26 cellular contexts compared by ENCODE assay signal in genomic region chr2:191649519-191649918, GRCh38.
"Had no signal": no experiment of that assay in that cellular context is flagged by ENCODE, and none has a peak within 500 bp of the region (broad histone marks: within the 10 kb centered on the region; RNA-seq: fewer than 3 reads in every experiment).

No MANE protein-coding gene starts in this region.

- H3K27me3 Mint-ChIP-seq: activated CD4-positive, alpha-beta memory T cell treated with anti-CD3 and anti-CD28 coated beads for 36 hours; activated naive CD4-positive, alpha-beta T cell treated with anti-CD3 and anti-CD28 coated beads, Interleukin-2, amount 10 ng/mL, durations not matched to agents 7 days and 5 days; activated naive CD8-positive, alpha-beta T cell; activated naive CD8-positive, alpha-beta T cell treated with anti-CD3 and anti-CD28 coated beads, Interleukin-2, amount 50 U/mL, for 24 hours; central memory CD8-positive, alpha-beta T cell had no signal

- H3K9me3 ChIP-seq: Peyer's patch had no signal

- H3K36me3 ChIP-seq: cardiac muscle cell, Peyer's patch had no signal

- H3K4me1 Mint-ChIP-seq: activated naive CD4-positive, alpha-beta T cell treated with anti-CD3 and anti-CD28 coated beads, Interleukin-2, amount 10 ng/mL, durations not matched to agents 7 days and 5 days; central memory CD8-positive, alpha-beta T cell had no signal

- H3K27ac ChIP-seq: cardiac muscle cell, Peyer's patch, RWPE1 had no signal

- H3K4me1 ChIP-seq: Peyer's patch had no signal

- H3K4me3 ChIP-seq: cardiac muscle cell, Peyer's patch had no signal

- DNase-seq: activated CD4-positive, alpha-beta memory T cell treated with anti-CD3 and anti-CD28 coated beads for 36 hours; activated CD4-positive, alpha-beta T cell treated with anti-CD3 and anti-CD28 coated beads, Interleukin-2, amount 50 U/mL, for 1 hour; activated CD8-positive, alpha-beta memory T cell treated with anti-CD3 and anti-CD28 coated beads, Interleukin-2, amount 50 U/mL, for 4 hours; activated naive CD4-positive, alpha-beta T cell treated with anti-CD3 and anti-CD28 coated beads, Interleukin-2, amount 10 ng/mL, durations not matched to agents 7 days and 5 days; activated naive CD8-positive, alpha-beta T cell treated with anti-CD3 and anti-CD28 coated beads, Interleukin-2, amount 50 U/mL, for 24 hours; activated T-cell treated with anti-CD3 and anti-CD28 coated beads for 4 hours; activated T-cell treated with anti-CD3 and anti-CD28 coated beads, Interleukin-2, amount 50 U/mL, for 4 hours; aorta; MM.1S; MV-4-11; NCI-H1092; NCI-H1436 treated with DMSO at 0.1 percent for 48 hours; NCI-H1694 treated with DMSO at 0.1 percent for 48 hours; NCI-H2029; NCI-H345; NCI-H524 treated with DMSO at 0.1 percent for 48 hours; PC-3; Peyer's patch; SIG-M5 had no signal

- FAIRE-seq: TTC549 had no signal

- H3K9me3 Mint-ChIP-seq: activated CD4-positive, alpha-beta memory T cell treated with anti-CD3 and anti-CD28 coated beads for 36 hours; activated naive CD4-positive, alpha-beta T cell treated with anti-CD3 and anti-CD28 coated beads, Interleukin-2, amount 10 ng/mL, durations not matched to agents 7 days and 5 days; activated naive CD8-positive, alpha-beta T cell treated with anti-CD3 and anti-CD28 coated beads, Interleukin-2, amount 50 U/mL, for 24 hours; activated T-cell treated with anti-CD3 and anti-CD28 coated beads, Interleukin-2, amount 50 U/mL, for 4 hours; central memory CD8-positive, alpha-beta T cell had no signal

- ATAC-seq: activated naive CD8-positive, alpha-beta T cell treated with anti-CD3 and anti-CD28 coated beads, Interleukin-2, amount 50 U/mL, for 24 hours; activated T-cell treated with anti-CD3 and anti-CD28 coated beads, Interleukin-2, amount 50 U/mL, for 4 hours; PC-3; Right ventricle myocardium inferior had no signal

- H3K4me3 Mint-ChIP-seq: activated CD4-positive, alpha-beta memory T cell treated with anti-CD3 and anti-CD28 coated beads for 36 hours; activated naive CD4-positive, alpha-beta T cell treated with anti-CD3 and anti-CD28 coated beads, Interleukin-2, amount 10 ng/mL, durations not matched to agents 7 days and 5 days; activated naive CD8-positive, alpha-beta T cell; activated naive CD8-positive, alpha-beta T cell treated with anti-CD3 and anti-CD28 coated beads, Interleukin-2, amount 50 U/mL, for 24 hours; activated T-cell treated with anti-CD3 and anti-CD28 coated beads, Interleukin-2, amount 50 U/mL, for 4 hours; activated T-helper 1 cell treated with anti-CD3 and anti-CD28 coated beads, Interleukin-12 subunit alpha, Interleukin-12 subunit beta, Interleukin-2, Interleukin-4 antibody, amounts not matched to agents 30 ng/mL and 10 ng/mL and 1 ng/mL, durations not matched to agents 14 hours and 24 hours and 36 hours; central memory CD8-positive, alpha-beta T cell had no signal

- H3K27ac Mint-ChIP-seq: activated CD4-positive, alpha-beta memory T cell treated with anti-CD3 and anti-CD28 coated beads for 36 hours; activated naive CD4-positive, alpha-beta T cell treated with anti-CD3 and anti-CD28 coated beads, Interleukin-2, amount 10 ng/mL, durations not matched to agents 7 days and 5 days; activated naive CD8-positive, alpha-beta T cell; activated naive CD8-positive, alpha-beta T cell treated with anti-CD3 and anti-CD28 coated beads, Interleukin-2, amount 50 U/mL, for 24 hours; activated T-helper 1 cell treated with anti-CD3 and anti-CD28 coated beads, Interleukin-12 subunit alpha, Interleukin-12 subunit beta, Interleukin-2, Interleukin-4 antibody, amounts not matched to agents 30 ng/mL and 10 ng/mL and 1 ng/mL, durations not matched to agents 14 hours and 24 hours and 36 hours had no signal

- H3K36me3 Mint-ChIP-seq: activated CD4-positive, alpha-beta memory T cell treated with anti-CD3 and anti-CD28 coated beads for 36 hours; activated naive CD4-positive, alpha-beta T cell treated with anti-CD3 and anti-CD28 coated beads, Interleukin-2, amount 10 ng/mL, durations not matched to agents 7 days and 5 days; activated naive CD8-positive, alpha-beta T cell had no signal
